In the genomic region with DNA sequence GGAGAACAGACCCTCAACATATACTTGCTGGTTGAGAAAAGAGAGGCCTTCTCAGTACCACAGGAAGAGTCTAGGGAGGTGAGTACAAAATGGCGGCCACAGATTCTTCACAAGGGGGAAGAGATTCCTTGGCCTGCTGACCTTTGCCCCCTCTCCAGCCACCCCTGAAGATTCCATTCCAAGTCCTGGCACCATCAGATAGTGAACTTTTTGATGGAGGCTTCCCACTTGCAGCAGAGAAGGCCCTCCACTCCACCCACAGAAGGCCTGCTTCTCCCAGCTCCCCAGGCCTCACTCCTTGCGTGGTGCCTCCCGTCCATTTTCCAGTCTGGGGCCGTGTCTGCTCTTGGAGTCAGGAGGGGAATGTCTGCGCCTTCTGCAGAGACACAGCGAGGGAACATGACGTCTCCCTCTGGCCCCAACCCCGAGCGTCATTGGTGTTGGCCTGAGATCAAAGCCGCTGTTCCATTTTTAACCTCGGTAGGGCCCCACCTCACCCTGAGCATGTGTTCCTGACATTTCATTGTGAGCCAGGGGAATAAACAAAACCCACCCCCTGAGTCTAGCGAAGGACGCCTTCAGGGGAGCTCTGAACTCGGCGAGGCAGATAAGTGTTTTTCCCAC, we compare ENCODE assay signal across 18 cellular contexts.
DNase-seq lines count a peak whose midpoint lies in the region; ATAC-seq, FAIRE-seq and TF ChIP-seq lines count a peak whose summit lies in the region.
"Had no signal": no experiment of that assay in that cellular context is flagged by ENCODE, and none has a peak within 500 bp of the region (broad histone marks: within the 10 kb centered on the region; RNA-seq: fewer than 3 reads in every experiment).

No MANE protein-coding gene starts in this region.

- H3K4me1 ChIP-seq in astrocyte (ENCODE audit: insufficient read depth, low read length) (no peaks in the 10 kb centered on the region), lower lobe of right lung (peaks cover 16% of the 10 kb centered on the region)

- no peaks in the 10 kb centered on the region for H3K36me3 Mint-ChIP-seq in astrocyte (ENCODE audit: low read depth, unreplicated experiment)
- H3K36me3 Mint-ChIP-seq in activated naive CD4-positive, alpha-beta T cell treated with anti-CD3 and anti-CD28 coated beads, Interleukin-2, amount 10 ng/mL, durations not matched to agents 7 days and 5 days = no peaks in the 10 kb centered on the region
- H3K36me3 Mint-ChIP-seq in effector memory CD8-positive, alpha-beta T cell (ENCODE audit: insufficient read depth) = no peaks in the 10 kb centered on the region

- H3K4me3 ChIP-seq in astrocyte (ENCODE audit: insufficient read depth, low read depth, low read length) (no peak overlapping the region), lower lobe of right lung (no peak overlapping the region)
- H3K4me3 ChIP-seq: esophagus muscularis mucosa had no signal

- H3K36me3 ChIP-seq in astrocyte (ENCODE audit: insufficient read depth, low read length) (no peaks in the 10 kb centered on the region), lower lobe of right lung (no peaks in the 10 kb centered on the region)
- H3K36me3 ChIP-seq: esophagus muscularis mucosa had no signal

- H3K9ac ChIP-seq in astrocyte (ENCODE audit: low read length) = no peak overlapping the region

- no peak for TF ChIP-seq CTCF in astrocyte (IDR thresholded peaks at IDR 0.05; ENCODE audit: insufficient read depth, low read depth, low read length)
- TF ChIP-seq CTCF in lower lobe of right lung (IDR thresholded peaks at IDR 0.05) = no peak

- CTCF ChIA-PET in activated naive CD4-positive, alpha-beta T cell treated with anti-CD3 and anti-CD28 coated beads, Interleukin-2, amount 10 ng/mL, durations not matched to agents 7 days and 5 days (lab: Charles Lee) = no interaction called here

- intact Hi-C loops in lower lobe of right lung (cut with DNase I) = no loop called here

- H4K20me1 ChIP-seq in astrocyte (ENCODE audit: insufficient read depth, low read length) = no peaks in the 10 kb centered on the region

- no peak overlapping the region for H3K4me2 ChIP-seq in astrocyte (ENCODE audit: low read length)

- no peaks in the 10 kb centered on the region for H3K4me1 Mint-ChIP-seq in astrocyte (ENCODE audit: low read depth, unreplicated experiment)
- H3K4me1 Mint-ChIP-seq in activated naive CD4-positive, alpha-beta T cell treated with anti-CD3 and anti-CD28 coated beads, Interleukin-2, amount 10 ng/mL, durations not matched to agents 7 days and 5 days = no peaks in the 10 kb centered on the region
- no peaks in the 10 kb centered on the region for H3K4me1 Mint-ChIP-seq in effector memory CD8-positive, alpha-beta T cell (ENCODE audit: low read depth in 2 of 2)
- H3K4me1 Mint-ChIP-seq: activated B cell treated with CpG ODN at 0.5 μM for 24 hours had no signal

- peak; percentile 54 to 59 for ATAC-seq in lower lobe of right lung
- no peak for ATAC-seq in effector memory CD8-positive, alpha-beta T cell (replicated peaks)

- H3K9me3 Mint-ChIP-seq in astrocyte (ENCODE audit: unreplicated experiment) = peaks cover 2% of the 10 kb centered on the region
- peaks cover 2% of the 10 kb centered on the region for H3K9me3 Mint-ChIP-seq in activated naive CD4-positive, alpha-beta T cell treated with anti-CD3 and anti-CD28 coated beads, Interleukin-2, amount 10 ng/mL, durations not matched to agents 7 days and 5 days
- peaks cover 4 to 6% of the 10 kb centered on the region in 2 donors for H3K9me3 Mint-ChIP-seq in effector memory CD8-positive, alpha-beta T cell
- H3K9me3 Mint-ChIP-seq: activated B cell treated with CpG ODN at 0.5 μM for 24 hours; stimulated activated naive CD8-positive, alpha-beta T cell treated with anti-CD3 and anti-CD28 coated beads, Interleukin-15, Interleukin-2, amounts not matched to agents 100 ng/mL and 50 ng/mL, for 24 hours; T-helper 1 cell treated with Interleukin-12 subunit alpha and Interleukin-12 subunit beta and Interleukin-4 antibody, amounts not matched to agents 30 μg/mL and 1 μg/mL, for 36 hours had no signal

- DNase-seq in astrocyte (ENCODE audit: low read depth) (no peak), globus pallidus (ENCODE audit: low spot score) (peak; percentile 8), lower lobe of right lung (no peak), smooth muscle cell of the brain vasculature (ENCODE audit: low read depth, low spot score) (peak; percentile 76), SIG-M5 (lab: John Stamatoyannopoulos, UW) (no peak), GM19239 (ENCODE audit: insufficient read length, low spot score) (no peak)
- no peak for DNase-seq in activated naive CD4-positive, alpha-beta T cell treated with anti-CD3 and anti-CD28 coated beads, Interleukin-2, amount 10 ng/mL, durations not matched to agents 7 days and 5 days
- DNase-seq in effector memory CD8-positive, alpha-beta T cell = no peak
- DNase-seq: activated B cell treated with CpG ODN at 0.5 μM for 24 hours; amygdala; COR-L47; EL; NCI-H1092 treated with DMSO at 0.1 percent for 48 hours; NK-92 treated with Interleukin-12 subunit alpha and Interleukin-12 subunit beta, amount 100 ng/mL, for 24 hours had no signal

- H3K27ac ChIP-seq in astrocyte (ENCODE audit: low read depth, low read length) = no peak overlapping the region
- H3K27ac ChIP-seq in lower lobe of right lung = peak overlapping the region; percentile 56

- no peak overlapping the region for H3K4me3 Mint-ChIP-seq in astrocyte (ENCODE audit: unreplicated experiment)
- no peak overlapping the region for H3K4me3 Mint-ChIP-seq in activated naive CD4-positive, alpha-beta T cell treated with anti-CD3 and anti-CD28 coated beads, Interleukin-2, amount 10 ng/mL, durations not matched to agents 7 days and 5 days
- H3K4me3 Mint-ChIP-seq in effector memory CD8-positive, alpha-beta T cell = no peak overlapping the region
- H3K4me3 Mint-ChIP-seq: activated B cell treated with CpG ODN at 0.5 μM for 24 hours; stimulated activated naive CD8-positive, alpha-beta T cell treated with anti-CD3 and anti-CD28 coated beads, Interleukin-15, Interleukin-2, amounts not matched to agents 100 ng/mL and 50 ng/mL, for 24 hours; T-helper 1 cell treated with Interleukin-12 subunit alpha and Interleukin-12 subunit beta and Interleukin-4 antibody, amounts not matched to agents 30 μg/mL and 1 μg/mL, for 36 hours had no signal

- H3K9me3 ChIP-seq in astrocyte (ENCODE audit: insufficient read depth, low read depth, low read length) = no peaks in the 10 kb centered on the region
- no peaks in the 10 kb centered on the region for H3K9me3 ChIP-seq in lower lobe of right lung
- H3K9me3 ChIP-seq: esophagus muscularis mucosa had no signal

- peak overlapping the region; percentile 5 for H2AFZ ChIP-seq in astrocyte (ENCODE audit: low read depth, low read length)

- H3K27me3 Mint-ChIP-seq in astrocyte (ENCODE audit: low read depth, unreplicated experiment) = peaks cover 2% of the 10 kb centered on the region
- H3K27me3 Mint-ChIP-seq in activated naive CD4-positive, alpha-beta T cell treated with anti-CD3 and anti-CD28 coated beads, Interleukin-2, amount 10 ng/mL, durations not matched to agents 7 days and 5 days = no peaks in the 10 kb centered on the region
- no peaks in the 10 kb centered on the region for H3K27me3 Mint-ChIP-seq in effector memory CD8-positive, alpha-beta T cell
- H3K27me3 Mint-ChIP-seq: activated B cell treated with CpG ODN at 0.5 μM for 24 hours; stimulated activated naive CD8-positive, alpha-beta T cell treated with anti-CD3 and anti-CD28 coated beads, Interleukin-15, Interleukin-2, amounts not matched to agents 100 ng/mL and 50 ng/mL, for 24 hours had no signal

- no peak for FAIRE-seq in astrocyte (lab: Jason Lieb, UNC)
- FAIRE-seq in GM19239 (lab: Jason Lieb, UNC) = no peak

- H3K27me3 ChIP-seq in astrocyte (ENCODE audit: insufficient read depth, low read length) (no peaks in the 10 kb centered on the region), lower lobe of right lung (ENCODE audit: low read depth) (no peaks in the 10 kb centered on the region)
- H3K27me3 ChIP-seq: esophagus muscularis mucosa had no signal

- H3K79me2 ChIP-seq in astrocyte (ENCODE audit: insufficient read depth, low read length) = no peaks in the 10 kb centered on the region

- no peak overlapping the region for H3K27ac Mint-ChIP-seq in astrocyte (ENCODE audit: unreplicated experiment)
- H3K27ac Mint-ChIP-seq in activated naive CD4-positive, alpha-beta T cell treated with anti-CD3 and anti-CD28 coated beads, Interleukin-2, amount 10 ng/mL, durations not matched to agents 7 days and 5 days = no peak overlapping the region
- H3K27ac Mint-ChIP-seq in effector memory CD8-positive, alpha-beta T cell = no peak overlapping the region
- H3K27ac Mint-ChIP-seq: activated B cell treated with CpG ODN at 0.5 μM for 24 hours; activated T-helper 2 cell treated with anti-CD3 and anti-CD28 coated beads, Interferon-gamma antibody, Interleukin-2, Interleukin-4, amounts not matched to agents 10 μg/mL and 5 μg/mL and 100 μg/mL, durations not matched to agents 14 hours and 24 hours and 36 hours; stimulated activated naive CD8-positive, alpha-beta T cell treated with anti-CD3 and anti-CD28 coated beads, Interleukin-15, Interleukin-2, amounts not matched to agents 100 ng/mL and 50 ng/mL, for 24 hours; T-helper 1 cell treated with Interleukin-12 subunit alpha and Interleukin-12 subunit beta and Interleukin-4 antibody, amounts not matched to agents 30 μg/mL and 1 μg/mL, for 36 hours had no signal

Comparison
In these comparisons a context has a peak if more than half of its experiments do, and no peak if none do; other contexts are left out.
1. DNase-seq: peak in globus pallidus (single experiment) and smooth muscle cell of the brain vasculature (single experiment); none in astrocyte (single experiment), lower lobe of right lung (single experiment), SIG-M5 (single experiment), activated naive CD4-positive, alpha-beta T cell treated with anti-CD3 and anti-CD28 coated beads, Interleukin-2, amount 10 ng/mL, durations not matched to agents 7 days and 5 days (single experiment), effector memory CD8-positive, alpha-beta T cell (0 of 3) and GM19239 (single experiment).